In the genomic region with DNA sequence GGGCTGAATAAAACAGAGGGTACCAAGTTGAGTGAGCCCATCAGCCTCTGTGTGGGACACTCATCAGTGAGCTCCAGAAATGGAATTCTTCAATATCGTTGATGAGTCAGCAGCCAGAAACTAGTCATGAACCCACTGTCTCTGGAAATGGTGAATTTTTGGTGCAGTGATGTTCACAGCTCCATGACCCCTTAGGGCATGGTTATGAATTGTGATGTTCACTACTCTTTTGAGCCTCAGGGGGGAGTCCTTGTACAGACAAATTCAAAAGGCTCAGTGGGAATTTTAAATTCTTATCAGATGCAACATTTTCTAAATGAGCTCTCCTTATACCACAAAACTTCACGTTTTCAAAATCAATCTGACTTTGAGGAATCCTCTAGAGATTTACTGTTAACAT, we compare ENCODE assay signal across 8 cellular contexts.
DNase-seq lines count a peak whose midpoint lies in the region; ATAC-seq, FAIRE-seq and TF ChIP-seq lines count a peak whose summit lies in the region.

No MANE protein-coding gene starts in this region.

- peaks cover 9 to 10% of the 10 kb centered on the region in 2 experiments for H3K4me1 ChIP-seq in SK-N-SH (ENCODE audit: control insufficient read depth in 1 of 2, insufficient read depth in 2 of 2, low read depth in 1 of 2, low read length in 1 of 2)

- ATAC-seq in HG02970 (IDR thresholded peaks at IDR 0.05; ENCODE audit: low FRiP score, unreplicated experiment), result no peak
- no peak for ATAC-seq in HG02852 (IDR thresholded peaks at IDR 0.05; ENCODE audit: unreplicated experiment)

- WGBS in SK-N-SH (ENCODE audit: low lambda C conversion rate), result 2% methylated on average over 2 of the region's 2 CpGs

- H3K36me3 ChIP-seq in SK-N-SH (replicated peaks in 1 of 2; ENCODE audit: control insufficient read depth in 1 of 2, insufficient read depth in 2 of 2, low read length in 1 of 2), result no peaks in the 10 kb centered on the region
- no peaks in the 10 kb centered on the region for H3K36me3 ChIP-seq in MG63

- H3K4me3 ChIP-seq in SK-N-SH (ENCODE audit: low read depth in 2 of 2, low read length in 1 of 2), result no peak overlapping the region
- no peak overlapping the region for H3K4me3 ChIP-seq in MG63

- no peak overlapping the region for H2AFZ ChIP-seq in SK-N-SH (ENCODE audit: low read depth)

- DNase-seq in HTR-8/SVneo (ENCODE audit: insufficient read length, low spot score) (peak; percentile 21), SK-N-SH (peak; percentile 75), iPS-NIHi11 (ENCODE audit: low spot score) (peak; percentile 48), MG63 (no peak)
- DNase-seq in activated CD8-positive, alpha-beta memory T cell treated with anti-CD3 and anti-CD28 coated beads for 24 hours, result no peak

- no peak overlapping the region for H3K4me2 ChIP-seq in SK-N-SH

- H4K20me1 ChIP-seq in SK-N-SH (ENCODE audit: insufficient read depth), result no peaks in the 10 kb centered on the region

- TF ChIP-seq RAD21 in SK-N-SH (IDR thresholded peaks at IDR 0.05; ENCODE audit: low read length), result peak; percentile 87

- CTCF ChIA-PET in SK-N-SH (lab: Yijun Ruan, JAX), result interaction anchor here (0.6 to 2.5 kb wide), 41 partner anchors 9 to 1046 kb away, joined by 3 to 14 read pairs (median 3); no protein-coding TSS in a partner anchor

- TF ChIP-seq EP300 in SK-N-SH (IDR thresholded peaks at IDR 0.05; ENCODE audit: borderline replicate concordance in 1 of 2, low read depth in 1 of 2, low read length in 1 of 2), result peak in 1 of 2 experiments; percentile 34; a peak in 1 of 4 replicates

- no peak for FAIRE-seq in HTR-8/SVneo (lab: Jason Lieb, UNC)

- H3K9ac ChIP-seq in SK-N-SH, result no peak overlapping the region

- POLR2A ChIA-PET in SK-N-SH (lab: Yijun Ruan, JAX), result no interaction called here

- H3K79me2 ChIP-seq in SK-N-SH (ENCODE audit: insufficient read depth), result no peaks in the 10 kb centered on the region

- TF ChIP-seq CTCF in GM12872 (IDR thresholded peaks at IDR 0.05; ENCODE audit: insufficient read depth, low read depth, low read length) (peak; percentile 48; the same call in 2 of the 3 replicates), SK-N-SH (IDR thresholded peaks at IDR 0.05) (peak; percentile 96)

- H3K9me2 ChIP-seq in SK-N-SH, result no peaks in the 10 kb centered on the region

- H3K27me3 ChIP-seq in SK-N-SH (ENCODE audit: insufficient read depth) (no peaks in the 10 kb centered on the region), MG63 (no peaks in the 10 kb centered on the region)

- H3K9me3 ChIP-seq in SK-N-SH (no peaks in the 10 kb centered on the region), MG63 (no peaks in the 10 kb centered on the region)

- H3K27ac ChIP-seq in SK-N-SH (ENCODE audit: low read depth in 2 of 2, low read length in 1 of 2), result no peak overlapping the region

- H3F3A ChIP-seq in SK-N-SH (replicated peaks; ENCODE audit: insufficient read depth), result peaks cover 9% of the 10 kb centered on the region

TF ChIP-seq in SK-N-SH, 30 proteins besides CTCF, POLR2A, EP300 and RAD21 (continues in another document):
- no peak for TF ChIP-seq MXI1 (IDR thresholded peaks at IDR 0.05; ENCODE audit: low read depth, low read length)
- TF ChIP-seq, protein P1, sequence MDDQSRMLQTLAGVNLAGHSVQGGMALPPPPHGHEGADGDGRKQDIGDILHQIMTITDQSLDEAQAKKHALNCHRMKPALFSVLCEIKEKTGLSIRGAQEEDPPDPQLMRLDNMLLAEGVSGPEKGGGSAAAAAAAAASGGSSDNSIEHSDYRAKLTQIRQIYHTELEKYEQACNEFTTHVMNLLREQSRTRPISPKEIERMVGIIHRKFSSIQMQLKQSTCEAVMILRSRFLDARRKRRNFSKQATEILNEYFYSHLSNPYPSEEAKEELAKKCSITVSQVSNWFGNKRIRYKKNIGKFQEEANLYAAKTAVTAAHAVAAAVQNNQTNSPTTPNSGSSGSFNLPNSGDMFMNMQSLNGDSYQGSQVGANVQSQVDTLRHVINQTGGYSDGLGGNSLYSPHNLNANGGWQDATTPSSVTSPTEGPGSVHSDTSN (IDR thresholded peaks at IDR 0.05), result no peak
- no peak for TF ChIP-seq NFIC (IDR thresholded peaks at IDR 0.05; ENCODE audit: borderline replicate concordance)
- TF ChIP-seq, protein P2, sequence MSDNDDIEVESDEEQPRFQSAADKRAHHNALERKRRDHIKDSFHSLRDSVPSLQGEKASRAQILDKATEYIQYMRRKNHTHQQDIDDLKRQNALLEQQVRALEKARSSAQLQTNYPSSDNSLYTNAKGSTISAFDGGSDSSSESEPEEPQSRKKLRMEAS (IDR thresholded peaks at IDR 0.05; ENCODE audit: low read depth), result no peak
- TF ChIP-seq RCOR1 (IDR thresholded peaks at IDR 0.05; ENCODE audit: low read length), result no peak
- no peak for TF ChIP-seq FOXJ3 (CRISPR knock-in tag; IDR thresholded peaks at IDR 0.05)
- TF ChIP-seq FOXM1 (IDR thresholded peaks at IDR 0.05; ENCODE audit: low read depth), result no peak
- TF ChIP-seq TEAD4 (IDR thresholded peaks at IDR 0.05; ENCODE audit: borderline replicate concordance, insufficient read depth), result no peak
- peak; percentile 4; the same call in 1 of the 2 replicates for TF ChIP-seq TCF12 (IDR thresholded peaks at IDR 0.05)
- TF ChIP-seq, protein P3, sequence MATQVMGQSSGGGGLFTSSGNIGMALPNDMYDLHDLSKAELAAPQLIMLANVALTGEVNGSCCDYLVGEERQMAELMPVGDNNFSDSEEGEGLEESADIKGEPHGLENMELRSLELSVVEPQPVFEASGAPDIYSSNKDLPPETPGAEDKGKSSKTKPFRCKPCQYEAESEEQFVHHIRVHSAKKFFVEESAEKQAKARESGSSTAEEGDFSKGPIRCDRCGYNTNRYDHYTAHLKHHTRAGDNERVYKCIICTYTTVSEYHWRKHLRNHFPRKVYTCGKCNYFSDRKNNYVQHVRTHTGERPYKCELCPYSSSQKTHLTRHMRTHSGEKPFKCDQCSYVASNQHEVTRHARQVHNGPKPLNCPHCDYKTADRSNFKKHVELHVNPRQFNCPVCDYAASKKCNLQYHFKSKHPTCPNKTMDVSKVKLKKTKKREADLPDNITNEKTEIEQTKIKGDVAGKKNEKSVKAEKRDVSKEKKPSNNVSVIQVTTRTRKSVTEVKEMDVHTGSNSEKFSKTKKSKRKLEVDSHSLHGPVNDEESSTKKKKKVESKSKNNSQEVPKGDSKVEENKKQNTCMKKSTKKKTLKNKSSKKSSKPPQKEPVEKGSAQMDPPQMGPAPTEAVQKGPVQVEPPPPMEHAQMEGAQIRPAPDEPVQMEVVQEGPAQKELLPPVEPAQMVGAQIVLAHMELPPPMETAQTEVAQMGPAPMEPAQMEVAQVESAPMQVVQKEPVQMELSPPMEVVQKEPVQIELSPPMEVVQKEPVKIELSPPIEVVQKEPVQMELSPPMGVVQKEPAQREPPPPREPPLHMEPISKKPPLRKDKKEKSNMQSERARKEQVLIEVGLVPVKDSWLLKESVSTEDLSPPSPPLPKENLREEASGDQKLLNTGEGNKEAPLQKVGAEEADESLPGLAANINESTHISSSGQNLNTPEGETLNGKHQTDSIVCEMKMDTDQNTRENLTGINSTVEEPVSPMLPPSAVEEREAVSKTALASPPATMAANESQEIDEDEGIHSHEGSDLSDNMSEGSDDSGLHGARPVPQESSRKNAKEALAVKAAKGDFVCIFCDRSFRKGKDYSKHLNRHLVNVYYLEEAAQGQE (IDR thresholded peaks at IDR 0.05; ENCODE audit: low read depth, low read length), result no peak
- no peak for TF ChIP-seq NRF1 (IDR thresholded peaks at IDR 0.05; ENCODE audit: low read depth, low read length)
- no peak for TF ChIP-seq TAF1 (IDR thresholded peaks at IDR 0.05; ENCODE audit: borderline replicate concordance, low read depth, low read length)
- TF ChIP-seq, protein P4, sequence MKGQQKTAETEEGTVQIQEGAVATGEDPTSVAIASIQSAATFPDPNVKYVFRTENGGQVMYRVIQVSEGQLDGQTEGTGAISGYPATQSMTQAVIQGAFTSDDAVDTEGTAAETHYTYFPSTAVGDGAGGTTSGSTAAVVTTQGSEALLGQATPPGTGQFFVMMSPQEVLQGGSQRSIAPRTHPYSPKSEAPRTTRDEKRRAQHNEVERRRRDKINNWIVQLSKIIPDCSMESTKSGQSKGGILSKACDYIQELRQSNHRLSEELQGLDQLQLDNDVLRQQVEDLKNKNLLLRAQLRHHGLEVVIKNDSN (IDR thresholded peaks at IDR 0.05; ENCODE audit: borderline replicate concordance, low read depth), result no peak
- no peak for TF ChIP-seq CHD2 (IDR thresholded peaks at IDR 0.05; ENCODE audit: low read length, partially characterized antibody)
- peak; percentile 87 for TF ChIP-seq SMC3 (IDR thresholded peaks at IDR 0.05; ENCODE audit: low read depth, low read length)
- TF ChIP-seq, protein P5, sequence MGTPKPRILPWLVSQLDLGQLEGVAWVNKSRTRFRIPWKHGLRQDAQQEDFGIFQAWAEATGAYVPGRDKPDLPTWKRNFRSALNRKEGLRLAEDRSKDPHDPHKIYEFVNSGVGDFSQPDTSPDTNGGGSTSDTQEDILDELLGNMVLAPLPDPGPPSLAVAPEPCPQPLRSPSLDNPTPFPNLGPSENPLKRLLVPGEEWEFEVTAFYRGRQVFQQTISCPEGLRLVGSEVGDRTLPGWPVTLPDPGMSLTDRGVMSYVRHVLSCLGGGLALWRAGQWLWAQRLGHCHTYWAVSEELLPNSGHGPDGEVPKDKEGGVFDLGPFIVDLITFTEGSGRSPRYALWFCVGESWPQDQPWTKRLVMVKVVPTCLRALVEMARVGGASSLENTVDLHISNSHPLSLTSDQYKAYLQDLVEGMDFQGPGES (IDR thresholded peaks at IDR 0.05; ENCODE audit: low read depth, low read length), result no peak
- TF ChIP-seq RXRA (IDR thresholded peaks at IDR 0.05; ENCODE audit: borderline replicate concordance, low read depth), result no peak; the same call in 1 of the 2 replicates
- no peak for TF ChIP-seq MEF2A (IDR thresholded peaks at IDR 0.05; ENCODE audit: borderline replicate concordance, low read depth)
- no peak for TF ChIP-seq GATA2 (CRISPR knock-in tag; IDR thresholded peaks at IDR 0.05)
- TF ChIP-seq EZH2phosphoT487 (IDR thresholded peaks at IDR 0.05; ENCODE audit: borderline replicate concordance, low read depth), result no peak
- TF ChIP-seq POLR2AphosphoS5 (IDR thresholded peaks at IDR 0.05; ENCODE audit: low read depth, low read length), result no peak
- TF ChIP-seq, protein P6, sequence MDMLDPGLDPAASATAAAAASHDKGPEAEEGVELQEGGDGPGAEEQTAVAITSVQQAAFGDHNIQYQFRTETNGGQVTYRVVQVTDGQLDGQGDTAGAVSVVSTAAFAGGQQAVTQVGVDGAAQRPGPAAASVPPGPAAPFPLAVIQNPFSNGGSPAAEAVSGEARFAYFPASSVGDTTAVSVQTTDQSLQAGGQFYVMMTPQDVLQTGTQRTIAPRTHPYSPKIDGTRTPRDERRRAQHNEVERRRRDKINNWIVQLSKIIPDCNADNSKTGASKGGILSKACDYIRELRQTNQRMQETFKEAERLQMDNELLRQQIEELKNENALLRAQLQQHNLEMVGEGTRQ (IDR thresholded peaks at IDR 0.05; ENCODE audit: borderline replicate concordance, low read depth, low read length), result no peak
- peak; percentile 34; the same call in 1 of the 2 replicates for TF ChIP-seq JUND (IDR thresholded peaks at IDR 0.05)
- TF ChIP-seq RFX5 (IDR thresholded peaks at IDR 0.05; ENCODE audit: low read length), result peak; percentile 20; the same call in 1 of the 2 replicates

Comparison
In these comparisons a context has a peak if more than half of its experiments do, and no peak if none do; other contexts are left out.
1. DNase-seq: peak in HTR-8/SVneo (single experiment), SK-N-SH (single experiment) and iPS-NIHi11 (single experiment); none in activated CD8-positive, alpha-beta memory T cell treated with anti-CD3 and anti-CD28 coated beads for 24 hours (single experiment) and MG63 (single experiment).